Comparison of ENCODE assay signal across 8 cellular contexts in genomic region chr1:209747580-209748262, GRCh38.
DNase-seq lines count a peak whose midpoint lies in the region; ATAC-seq and TF ChIP-seq lines count a peak whose summit lies in the region.

No MANE protein-coding gene starts in this region.

- DNase-seq in NOMO-1 treated with dmso at 0.1 percent for 144 hours (lab: John Stamatoyannopoulos, UW; ENCODE audit: unreplicated experiment) = peak; percentile 97
- DNase-seq in activated T-cell treated with anti-CD3 and anti-CD28 coated beads for 4 hours = peak; percentile 70
- DNase-seq in erythroblast (lab: John Stamatoyannopoulos, UW) = peak; percentile 96
- DNase-seq in stimulated activated CD8-positive, alpha-beta memory T cell treated with anti-CD3 and anti-CD28 coated beads, Interleukin-4, amount 100 ng/mL, for 4 hours (ENCODE audit: low read depth in 2 of 2, low spot score in 1 of 2) = peak; percentile 62 to 64
- no peak for DNase-seq in NCI-H187 (lab: John Stamatoyannopoulos, UW)

- peaks cover 13% of the 10 kb centered on the region for H3K4me1 ChIP-seq in mucosa of stomach (ENCODE audit: control insufficient read depth, insufficient read depth, low read length)

- H3K9me3 ChIP-seq in mucosa of stomach (ENCODE audit: control insufficient read depth, low read length) = no peaks in the 10 kb centered on the region

- no peaks in the 10 kb centered on the region for H3K27me3 ChIP-seq in mucosa of stomach (ENCODE audit: control insufficient read depth, insufficient read depth, low read length)

- TF ChIP-seq POLR2A in erythroblast (IDR thresholded peaks at IDR 0.05; ENCODE audit: low read length) = no peak

- H3K4me3 ChIP-seq in mucosa of stomach (ENCODE audit: low read length) = peak overlapping the region; percentile 22

- peak; percentile 77 for ATAC-seq in GM18511 (IDR thresholded peaks at IDR 0.05; ENCODE audit: unreplicated experiment)
- ATAC-seq in HG02970 (IDR thresholded peaks at IDR 0.05; ENCODE audit: low FRiP score, unreplicated experiment) = peak; percentile 73

- no peaks in the 10 kb centered on the region for H3K36me3 ChIP-seq in mucosa of stomach (ENCODE audit: control insufficient read depth, insufficient read depth, low read length)

- peak overlapping the region; percentile 31 for H3K9ac ChIP-seq in mucosa of stomach (ENCODE audit: low read length)

Comparison
In these comparisons a context has a peak if more than half of its experiments do, and no peak if none do; other contexts are left out.
1. DNase-seq: peak in NOMO-1 treated with dmso at 0.1 percent for 144 hours (single experiment), activated T-cell treated with anti-CD3 and anti-CD28 coated beads for 4 hours (single experiment), erythroblast (2 of 2) and stimulated activated CD8-positive, alpha-beta memory T cell treated with anti-CD3 and anti-CD28 coated beads, Interleukin-4, amount 100 ng/mL, for 4 hours (2 of 2); none in NCI-H187 (0 of 2).